Comparison of ENCODE assay signal across 17 cellular contexts in genomic region chr20:32004963-32005362, GRCh38. TPM values are rescaled to one million over a fixed set of nuclear protein-coding genes. Genes with fewer than 3 reads are reported as not detected.
DNase-seq lines count a peak whose midpoint lies in the region; ATAC-seq and TF ChIP-seq lines count a peak whose summit lies in the region.
"Had no signal": no experiment of that assay in that cellular context is flagged by ENCODE, and none has a peak within 500 bp of the region (broad histone marks: within the 10 kb centered on the region; RNA-seq: fewer than 3 reads in every experiment).

No MANE protein-coding gene starts in this region.

- no peak overlapping the region for H3K4me2 ChIP-seq in GM23338

- no peaks in the 10 kb centered on the region for H3K27me3 ChIP-seq in GM23338 (ENCODE audit: insufficient read depth)

- H2AFZ ChIP-seq in GM23338 = peak overlapping the region; percentile 2; the same call in 1 of the 2 replicates

- H3K27me3 Mint-ChIP-seq in GM23338 (ENCODE audit: insufficient read depth, low read depth, poor library complexity) = peaks cover 18% of the 10 kb centered on the region

- no peak for ATAC-seq in GM23338
- ATAC-seq in GM18520 (IDR thresholded peaks at IDR 0.05; ENCODE audit: unreplicated experiment) = no peak
- ATAC-seq in HG03280 (IDR thresholded peaks at IDR 0.05; ENCODE audit: unreplicated experiment) = no peak

- H3K4me1 ChIP-seq in GM23338 (ENCODE audit: insufficient read depth) = peaks cover 32% of the 10 kb centered on the region

- peaks cover 31% of the 10 kb centered on the region for H3K4me1 Mint-ChIP-seq in GM23338

- H3K4me3 ChIP-seq in GM23338 (no peak overlapping the region), fibroblast of pulmonary artery (replicated peaks; ENCODE audit: low read depth, low read length) (no peak overlapping the region)
- H3K4me3 ChIP-seq: SK-N-MC had no signal

- H3K27ac Mint-ChIP-seq in GM23338 = no peak overlapping the region
- H3K27ac Mint-ChIP-seq: activated T-helper 1 cell treated with anti-CD3 and anti-CD28 coated beads, Interleukin-12 subunit alpha, Interleukin-12 subunit beta, Interleukin-2, Interleukin-4 antibody, amounts not matched to agents 30 ng/mL and 10 ng/mL and 1 ng/mL, durations not matched to agents 14 hours and 24 hours and 36 hours; CD4-positive, alpha-beta T cell had no signal

- H3K9me3 Mint-ChIP-seq in GM23338 = peaks cover 31% of the 10 kb centered on the region
- H3K9me3 Mint-ChIP-seq: activated T-helper 1 cell treated with anti-CD3 and anti-CD28 coated beads, Interleukin-12 subunit alpha, Interleukin-12 subunit beta, Interleukin-2, Interleukin-4 antibody, amounts not matched to agents 30 ng/mL and 10 ng/mL and 1 ng/mL, durations not matched to agents 14 hours and 24 hours and 36 hours; CD4-positive, alpha-beta T cell had no signal

- no peaks in the 10 kb centered on the region for H3K79me2 ChIP-seq in GM23338 (replicated peaks; ENCODE audit: insufficient read depth)

- peaks cover 4% of the 10 kb centered on the region for H3K9me2 ChIP-seq in GM23338 (ENCODE audit: insufficient read depth)

- H3F3A ChIP-seq in GM23338 (replicated peaks; ENCODE audit: low read depth) = peaks cover 11% of the 10 kb centered on the region; the same call in 1 of the 2 replicates

- peak; percentile 4 to 30 for DNase-seq in AML-193 (lab: John Stamatoyannopoulos, UW)
- DNase-seq in GM23338 (ENCODE audit: low spot score) = peak; percentile 62
- peak; percentile 47 for DNase-seq in RPMI7951 (ENCODE audit: low read depth)
- peak; percentile 33 for DNase-seq in fibroblast of pulmonary artery (ENCODE audit: low read depth)
- no peak for DNase-seq in DMS153 (lab: John Stamatoyannopoulos, UW)
- DNase-seq in hippocampal formation (lab: John Stamatoyannopoulos, UW) = no peak
- DNase-seq: CD4-positive, alpha-beta T cell; NCI-H1417 treated with DMSO at 0.1 percent for 48 hours; NCI-H526 treated with DMSO at 0.1 percent for 48 hours; occipital lobe had no signal

- H3K36me3 ChIP-seq in GM23338 (ENCODE audit: insufficient read depth) = no peaks in the 10 kb centered on the region

- no peak overlapping the region for H3K27ac ChIP-seq in GM23338 (ENCODE audit: low read depth)
- H3K27ac ChIP-seq: SK-N-MC had no signal

- TF ChIP-seq CTCF in GM23338 (conservative IDR thresholded peaks at IDR 0.05; ENCODE audit: low read depth in 2 of 2) (no peak), fibroblast of pulmonary artery (IDR thresholded peaks at IDR 0.05; ENCODE audit: low read length, missing control alignments) (no peak)

- H4K20me1 ChIP-seq in GM23338 (replicated peaks; ENCODE audit: insufficient read depth) = no peaks in the 10 kb centered on the region; the same call in 1 of the 2 replicates

- H3K36me3 Mint-ChIP-seq in GM23338 (ENCODE audit: low read depth) = no peaks in the 10 kb centered on the region

- no peak overlapping the region for H3K4me3 Mint-ChIP-seq in GM23338
- H3K4me3 Mint-ChIP-seq: activated T-helper 1 cell treated with anti-CD3 and anti-CD28 coated beads, Interleukin-12 subunit alpha, Interleukin-12 subunit beta, Interleukin-2, Interleukin-4 antibody, amounts not matched to agents 30 ng/mL and 10 ng/mL and 1 ng/mL, durations not matched to agents 14 hours and 24 hours and 36 hours; CD4-positive, alpha-beta T cell had no signal

TF ChIP-seq in GM23338, 12 proteins besides CTCF, POLR2A, EP300 and RAD21:
- TF ChIP-seq EZH2 (IDR thresholded peaks at IDR 0.05; ENCODE audit: low read depth, unreplicated experiment) (no peak), ETS1 (IDR thresholded peaks at IDR 0.05) (0 out of 2 replicates have a peak, but pooled peaks have one; percentile 40)
TF ChIP-seq in GM23338: peak in this region for 1.

RNA-seq across cellular contexts. Expression of gene CCM2L, which starts 5.3 kb away (rescaled TPM):
- 9.6 and 13.3 TPM in 2 replicates for total RNA-seq in GM23338 (2014; rRNA removed; shearing (Covaris generic))
- 4.9 and 6.4 TPM in 2 replicates for polyA plus RNA-seq in GM23338 (2016; fragmentation: Nextera tagmentation; extraction: Ambion mirVana)
- not detected in 2 replicates for total RNA-seq in RPMI7951 (2014; rRNA removed; shearing (Covaris generic))
- total RNA-seq: activated T-helper 1 cell treated with anti-CD3 and anti-CD28 coated beads, Interleukin-12 subunit alpha, Interleukin-12 subunit beta, Interleukin-2, Interleukin-4 antibody, amounts not matched to agents 30 ng/mL and 10 ng/mL and 1 ng/mL, durations not matched to agents 14 hours and 24 hours and 36 hours; CD4-positive, alpha-beta T cell; fibroblast of lung had no signal
- polyA plus RNA-seq: fibroblast of lung had no signal

RNA-seq across cellular contexts. Expression of gene XKR7, which starts 37.0 kb away (rescaled TPM):
- total RNA-seq in GM23338 (2014; rRNA removed; shearing (Covaris generic)) = 3.0 and 3.9 TPM in 2 replicates
- polyA plus RNA-seq in GM23338 (2016; fragmentation: Nextera tagmentation; extraction: Ambion mirVana) = 0.61 and 0.64 TPM in 2 replicates
- not detected in 2 replicates for total RNA-seq in RPMI7951 (2014; rRNA removed; shearing (Covaris generic))
- total RNA-seq: activated T-helper 1 cell treated with anti-CD3 and anti-CD28 coated beads, Interleukin-12 subunit alpha, Interleukin-12 subunit beta, Interleukin-2, Interleukin-4 antibody, amounts not matched to agents 30 ng/mL and 10 ng/mL and 1 ng/mL, durations not matched to agents 14 hours and 24 hours and 36 hours; CD4-positive, alpha-beta T cell; dermis microvascular lymphatic vessel endothelial cell; fibroblast of lung; mesenteric fat pad had no signal
- polyA plus RNA-seq: fibroblast of lung had no signal

RNA-seq across cellular contexts. Expression of gene HCK, which starts 47.1 kb away (rescaled TPM):
- total RNA-seq in GM23338 (2014; rRNA removed; shearing (Covaris generic)) = 0.97 and 1.2 TPM in 2 replicates
- polyA plus RNA-seq in GM23338 (2016; fragmentation: Nextera tagmentation; extraction: Ambion mirVana) = 0.43 TPM in 1 of 2 replicates, not detected in the other
- not detected in 2 replicates for total RNA-seq in RPMI7951 (2014; rRNA removed; shearing (Covaris generic))
- total RNA-seq: dermis microvascular lymphatic vessel endothelial cell, fibroblast of lung had no signal
- polyA plus RNA-seq: fibroblast of lung had no signal

RNA-seq across cellular contexts. Expression of gene PDRG1, which starts 53.1 kb away (rescaled TPM):
- 10.5 and 14.8 TPM in 2 replicates for total RNA-seq in GM23338 (2014; rRNA removed; shearing (Covaris generic))
- 27.8 and 28.4 TPM in 2 replicates for polyA plus RNA-seq in GM23338 (2016; fragmentation: Nextera tagmentation; extraction: Ambion mirVana)
- 11.2 and 12.7 TPM in 2 replicates for total RNA-seq in RPMI7951 (2014; rRNA removed; shearing (Covaris generic))

Comparison
In these comparisons a context has a peak if more than half of its experiments do, and no peak if none do; other contexts are left out.
1. DNase-seq: peak in AML-193 (2 of 2), GM23338 (single experiment), RPMI7951 (single experiment) and fibroblast of pulmonary artery (single experiment); none in DMS153 (single experiment) and hippocampal formation (0 of 2).
2. RNA of gene CCM2L, which starts 5.3 kb away (total RNA-seq): 9.6 to 13.3 TPM in GM23338; not detected in RPMI7951; every median in the first group is over 10 times any median in the second.